In the genomic region with DNA sequence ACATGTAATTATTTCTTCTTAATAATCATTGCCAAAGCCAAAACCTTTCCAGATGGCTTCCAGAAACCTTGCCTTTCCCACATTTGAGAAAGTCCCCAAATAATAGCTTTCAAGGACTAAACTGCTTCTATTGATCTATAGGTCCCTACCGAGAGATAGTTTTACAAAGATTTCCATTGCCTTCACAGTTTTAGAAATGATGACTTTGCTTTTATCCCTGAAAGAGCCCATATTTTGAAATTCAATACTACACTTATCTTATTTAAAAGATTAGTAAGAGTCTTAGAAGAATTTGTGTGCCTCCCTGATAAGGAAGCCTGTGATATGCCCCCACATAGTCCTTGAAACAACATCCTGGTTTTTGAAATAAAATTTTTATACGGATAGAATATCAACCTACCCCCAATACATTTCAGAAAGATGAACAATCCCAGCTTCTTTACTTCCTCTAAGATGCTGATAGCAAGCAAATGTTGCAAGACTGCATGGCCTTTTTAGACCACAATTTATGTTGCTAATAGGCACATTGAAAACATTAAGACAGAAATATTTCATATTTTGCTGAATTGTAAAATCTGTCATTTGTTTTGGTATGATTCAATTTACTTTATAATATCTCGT, we compare ENCODE assay signal across 22 cellular contexts.
"Had no signal": no experiment of that assay in that cellular context is flagged by ENCODE, and none has a peak within 500 bp of the region (broad histone marks: within the 10 kb centered on the region; RNA-seq: fewer than 3 reads in every experiment).

No MANE protein-coding gene starts in this region.

- H3K4me1 Mint-ChIP-seq: activated naive CD4-positive, alpha-beta T cell treated with anti-CD3 and anti-CD28 coated beads, Interleukin-2, amount 50 U/mL, for 24 hours had no signal

- H3K27ac Mint-ChIP-seq: activated CD4-positive, alpha-beta memory T cell treated with anti-CD3 and anti-CD28 coated beads for 36 hours; activated naive CD4-positive, alpha-beta T cell treated with anti-CD3 and anti-CD28 coated beads, Interleukin-2, amount 50 U/mL, for 24 hours; naive thymus-derived CD4-positive, alpha-beta T cell; neural progenitor cell; T-helper 1 cell treated with Interleukin-12 subunit alpha and Interleukin-12 subunit beta and Interleukin-4 antibody, amounts not matched to agents 30 μg/mL and 1 μg/mL, for 36 hours had no signal

- H3K36me3 Mint-ChIP-seq: activated CD4-positive, alpha-beta memory T cell treated with anti-CD3 and anti-CD28 coated beads for 36 hours; activated naive CD4-positive, alpha-beta T cell treated with anti-CD3 and anti-CD28 coated beads, Interleukin-2, amount 50 U/mL, for 24 hours; naive thymus-derived CD4-positive, alpha-beta T cell; neural progenitor cell had no signal

- H3K9ac ChIP-seq: neural progenitor cell had no signal

- H3K4me3 ChIP-seq: ascending aorta, dorsolateral prefrontal cortex, left lung, lung, neural progenitor cell, prostate gland, spleen, testis, uterus had no signal

- DNase-seq: activated CD4-positive, alpha-beta memory T cell treated with anti-CD3 and anti-CD28 coated beads for 36 hours; activated CD4-positive, alpha-beta T cell treated with anti-CD3 and anti-CD28 coated beads for 48 hours; activated effector memory CD4-positive, alpha-beta T cell treated with anti-CD3 and anti-CD28 coated beads, Interleukin-2, amount 50 U/mL, for 16 hours; central memory CD4-positive, alpha-beta T cell; dorsolateral prefrontal cortex; kidney glomerular epithelial cell; left lung; naive thymus-derived CD4-positive, alpha-beta T cell; spleen; stimulated activated CD4-positive, alpha-beta T cell treated with anti-CD3 and anti-CD28 coated beads, Interleukin-4, amount 100 ng/mL, for 1 hour; stimulated activated naive CD4-positive, alpha-beta T cell; T1000; testis; trophoblast cell; uterus had no signal

- H3K9me3 Mint-ChIP-seq: activated CD4-positive, alpha-beta memory T cell treated with anti-CD3 and anti-CD28 coated beads for 36 hours; activated naive CD4-positive, alpha-beta T cell treated with anti-CD3 and anti-CD28 coated beads, Interleukin-2, amount 50 U/mL, for 24 hours; neural progenitor cell; T-helper 1 cell treated with Interleukin-12 subunit alpha and Interleukin-12 subunit beta and Interleukin-4 antibody, amounts not matched to agents 30 μg/mL and 1 μg/mL, for 36 hours had no signal

- H3K4me2 ChIP-seq: neural progenitor cell had no signal

- H3K27ac ChIP-seq: ascending aorta, dorsolateral prefrontal cortex, left lung, neural progenitor cell, prostate gland, spleen, testis, uterus had no signal

- H2AFZ ChIP-seq: neural progenitor cell had no signal

- FAIRE-seq: colon had no signal

- H3K27me3 ChIP-seq: ascending aorta, dorsolateral prefrontal cortex, left lung, spleen, testis, uterus had no signal

- H3K9me3 ChIP-seq: ascending aorta, left lung, prostate gland, spleen, testis, uterus had no signal

- ATAC-seq: naive thymus-derived CD4-positive, alpha-beta T cell had no signal

- H3K4me1 ChIP-seq: ascending aorta, prostate gland, uterus had no signal

- H3K4me3 Mint-ChIP-seq: activated CD4-positive, alpha-beta memory T cell treated with anti-CD3 and anti-CD28 coated beads for 36 hours; activated naive CD4-positive, alpha-beta T cell treated with anti-CD3 and anti-CD28 coated beads, Interleukin-2, amount 50 U/mL, for 24 hours; naive thymus-derived CD4-positive, alpha-beta T cell; neural progenitor cell; T-helper 1 cell treated with Interleukin-12 subunit alpha and Interleukin-12 subunit beta and Interleukin-4 antibody, amounts not matched to agents 30 μg/mL and 1 μg/mL, for 36 hours had no signal

- H3K36me3 ChIP-seq: ascending aorta, left lung, neural progenitor cell, prostate gland, spleen, uterus had no signal
